ENCODE assay signal across 8 cellular contexts in genomic region chr6:28141500-28142329, GRCh38. TPM values are rescaled to one million over a fixed set of nuclear protein-coding genes. Genes with fewer than 3 reads are reported as not detected.
DNase-seq lines count a peak whose midpoint lies in the region; ATAC-seq, FAIRE-seq and TF ChIP-seq lines count a peak whose summit lies in the region.

Gene ZKSCAN8, plus strand, starts transcription at chr6:28141883. Its CDS starts 6,525 bp downstream, at chr6:28148408.

- H3K4me2 ChIP-seq in parathyroid adenoma (ENCODE audit: low read length) = peak within 1 kb of the TSS; percentile 79

- H3K27me3 ChIP-seq in cardiac muscle cell (peaks cover 5% of the 10 kb centered on the region), parathyroid adenoma (ENCODE audit: control insufficient read depth, insufficient read depth, low read length) (no peaks in the 10 kb centered on the region)

- ATAC-seq in HG02840 (IDR thresholded peaks at IDR 0.05; ENCODE audit: low FRiP score, unreplicated experiment) = peak; percentile 75
- peak; percentile 89 for ATAC-seq in activated naive CD8-positive, alpha-beta T cell treated with anti-CD3 and anti-CD28 coated beads, Interleukin-2, amount 50 U/mL, for 24 hours

- peaks cover 21% of the 10 kb centered on the region for H3K36me3 Mint-ChIP-seq in activated naive CD8-positive, alpha-beta T cell treated with anti-CD3 and anti-CD28 coated beads, Interleukin-2, amount 50 U/mL, for 24 hours (ENCODE audit: low read depth)
- H3K36me3 Mint-ChIP-seq in type B pancreatic cell = peaks cover 24% of the 10 kb centered on the region

- peak; percentile 97 for FAIRE-seq in GM12892 (lab: Jason Lieb, UNC)

- peaks cover 59% of the 10 kb centered on the region for H3K4me1 Mint-ChIP-seq in activated naive CD8-positive, alpha-beta T cell treated with anti-CD3 and anti-CD28 coated beads, Interleukin-2, amount 50 U/mL, for 24 hours
- peaks cover 20% of the 10 kb centered on the region for H3K4me1 Mint-ChIP-seq in type B pancreatic cell (ENCODE audit: unreplicated experiment)

- TF ChIP-seq CTCF in cardiac muscle cell (IDR thresholded peaks at IDR 0.05; ENCODE audit: low read depth, low read length) (no peak), parathyroid adenoma (IDR thresholded peaks at IDR 0.05) (no peak), type B pancreatic cell (conservative IDR thresholded peaks at IDR 0.05) (no peak)

- no peaks in the 10 kb centered on the region for H3K27me3 Mint-ChIP-seq in activated naive CD8-positive, alpha-beta T cell treated with anti-CD3 and anti-CD28 coated beads, Interleukin-2, amount 50 U/mL, for 24 hours
- peaks cover 4% of the 10 kb centered on the region for H3K27me3 Mint-ChIP-seq in type B pancreatic cell

- H2AFZ ChIP-seq in parathyroid adenoma = peak within 1 kb of the TSS; percentile 92

- peak within 1 kb of the TSS; percentile 94 for H3K4me3 Mint-ChIP-seq in activated naive CD8-positive, alpha-beta T cell treated with anti-CD3 and anti-CD28 coated beads, Interleukin-2, amount 50 U/mL, for 24 hours
- peak within 1 kb of the TSS; percentile 97 for H3K4me3 Mint-ChIP-seq in type B pancreatic cell

- peak within 1 kb of the TSS; percentile 95 for H3K27ac ChIP-seq in cardiac muscle cell
- peak within 1 kb of the TSS; percentile 74 for H3K27ac ChIP-seq in parathyroid adenoma

- DNase-seq in GM12892 (ENCODE audit: insufficient read length) (peak; percentile 75), NCI-H1436 treated with DMSO at 0.1 percent for 48 hours (lab: John Stamatoyannopoulos, UW) (peak; percentile 75), SW480 (ENCODE audit: low spot score) (peak; percentile 94), cardiac muscle cell (ENCODE audit: low read depth in 1 of 2, low spot score in 1 of 2) (peak; percentile 91 to 96), type B pancreatic cell (ENCODE audit: extremely low spot score, unreplicated experiment) (peak; percentile 82)
- peak; percentile 78 for DNase-seq in activated naive CD8-positive, alpha-beta T cell treated with anti-CD3 and anti-CD28 coated beads, Interleukin-2, amount 50 U/mL, for 24 hours

- H3K79me2 ChIP-seq in parathyroid adenoma = peaks cover 17% of the 10 kb centered on the region

- TF ChIP-seq POLR2A in GM12892 (IDR thresholded peaks at IDR 0.05; ENCODE audit: low read depth, low read length) = peak; percentile 93

- peak within 1 kb of the TSS; percentile 74 for H3K9ac ChIP-seq in parathyroid adenoma

- H3K36me3 ChIP-seq in cardiac muscle cell = no peaks in the 10 kb centered on the region
- H3K36me3 ChIP-seq in parathyroid adenoma (ENCODE audit: control insufficient read depth, insufficient read depth, low read length) = no peaks in the 10 kb centered on the region

- H3K27ac Mint-ChIP-seq in activated naive CD8-positive, alpha-beta T cell treated with anti-CD3 and anti-CD28 coated beads, Interleukin-2, amount 50 U/mL, for 24 hours = peak within 1 kb of the TSS; percentile 88
- peak within 1 kb of the TSS; percentile 86 for H3K27ac Mint-ChIP-seq in type B pancreatic cell

- H3K9me3 ChIP-seq in cardiac muscle cell (ENCODE audit: low read depth) (no peaks in the 10 kb centered on the region), parathyroid adenoma (ENCODE audit: control insufficient read depth, low read length) (no peaks in the 10 kb centered on the region)

- H3K4me3 ChIP-seq in cardiac muscle cell (peak within 1 kb of the TSS; percentile 90), parathyroid adenoma (ENCODE audit: low read depth, low read length) (peak within 1 kb of the TSS; percentile 94)

- H3K4me1 ChIP-seq in cardiac muscle cell (ENCODE audit: low read depth) = peaks cover 22% of the 10 kb centered on the region
- peaks cover 6% of the 10 kb centered on the region for H3K4me1 ChIP-seq in parathyroid adenoma

- no peaks in the 10 kb centered on the region for H3K9me3 Mint-ChIP-seq in activated naive CD8-positive, alpha-beta T cell treated with anti-CD3 and anti-CD28 coated beads, Interleukin-2, amount 50 U/mL, for 24 hours
- H3K9me3 Mint-ChIP-seq in type B pancreatic cell = no peaks in the 10 kb centered on the region

RNA-seq across cellular contexts. Expression of gene ZKSCAN8, which starts in this region (rescaled TPM):
- polyA plus RNA-seq in GM12892 (2012; ENCODE audit: missing spikeins) = 8.2 TPM
- total RNA-seq in cardiac muscle cell (24.8 and 58.3 TPM in 2 replicates), type B pancreatic cell (ENCODE audit: low replicate concordance) (22.1 and 37.5 TPM in 2 replicates)
- polyA plus RNA-seq in cardiac muscle cell = 11.0 and 16.2 TPM in 2 replicates

Comparison
In these comparisons a context has a peak if more than half of its experiments do, and no peak if none do; other contexts are left out.
1. Peak in every context shown above with its lines: DNase-seq, ATAC-seq, H3K4me3 ChIP-seq and H3K27ac ChIP-seq.